Comparison of ENCODE assay signal across 23 cellular contexts in genomic region chr15:48073881-48074280, GRCh38. TPM values are rescaled to one million over a fixed set of nuclear protein-coding genes. Genes with fewer than 3 reads are reported as not detected.
A peak's percentile ranks its signal among the peaks of the same experiment; 100 is the strongest.
DNase-seq lines count a peak whose midpoint lies in the region; ATAC-seq lines count a peak whose summit lies in the region.
"Had no signal": no experiment of that assay in that cellular context is flagged by ENCODE, and none has a peak within 500 bp of the region (broad histone marks: within the 10 kb centered on the region; RNA-seq: fewer than 3 reads in every experiment).

No MANE protein-coding gene starts in this region.

- H2AFZ ChIP-seq in mesenchymal stem cell (ENCODE audit: low read depth, low read length), result no peak overlapping the region

- H3K4me1 Mint-ChIP-seq in stimulated activated effector memory CD8-positive, alpha-beta T cell treated with anti-CD3 and anti-CD28 coated beads, Interleukin-12 subunit alpha, Interleukin-12 subunit beta, amount 100 ng/mL, for 72 hours, result no peaks in the 10 kb centered on the region
- H3K4me1 Mint-ChIP-seq: CD14-positive monocyte; CD4-positive, alpha-beta memory T cell; CD4-positive, CD25-positive, alpha-beta regulatory T cell; CD8-positive, alpha-beta memory T cell had no signal

- H3K9ac ChIP-seq in mesenchymal stem cell (ENCODE audit: low read length), result no peak overlapping the region
- H3K9ac ChIP-seq: BLaER1 had no signal

- H3K27ac Mint-ChIP-seq in stimulated activated effector memory CD8-positive, alpha-beta T cell treated with anti-CD3 and anti-CD28 coated beads, Interleukin-12 subunit alpha, Interleukin-12 subunit beta, amount 100 ng/mL, for 72 hours, result no peak overlapping the region
- H3K27ac Mint-ChIP-seq: CD14-positive monocyte; CD4-positive, alpha-beta memory T cell; CD8-positive, alpha-beta memory T cell had no signal

- no peaks in the 10 kb centered on the region for H3K36me3 Mint-ChIP-seq in stimulated activated effector memory CD8-positive, alpha-beta T cell treated with anti-CD3 and anti-CD28 coated beads, Interleukin-12 subunit alpha, Interleukin-12 subunit beta, amount 100 ng/mL, for 72 hours
- H3K36me3 Mint-ChIP-seq: CD14-positive monocyte; CD4-positive, alpha-beta memory T cell; CD4-positive, CD25-positive, alpha-beta regulatory T cell; CD8-positive, alpha-beta memory T cell had no signal

- H3K79me1 ChIP-seq in mesenchymal stem cell (replicated peaks; ENCODE audit: low read length, poor library complexity, severe bottlenecking), result no peaks in the 10 kb centered on the region

- WGBS in mesenchymal stem cell, result 96% methylated on average over 4 of the region's 4 CpGs

- peak overlapping the region in 1 of 2 experiments; percentile 63 for H3K18ac ChIP-seq in mesenchymal stem cell (ENCODE audit: low read depth in 1 of 2, low read length in 2 of 2)

- H3K4me2 ChIP-seq in mesenchymal stem cell (ENCODE audit: low read length, poor library complexity, severe bottlenecking), result no peak overlapping the region
- H3K4me2 ChIP-seq: BLaER1 had no signal

- H3K4me1 ChIP-seq in mesenchymal stem cell (ENCODE audit: control insufficient read depth, insufficient read depth, low read depth, low read length), result no peaks in the 10 kb centered on the region
- H3K4me1 ChIP-seq: BLaER1 had no signal

- ATAC-seq in stimulated activated effector memory CD8-positive, alpha-beta T cell treated with anti-CD3 and anti-CD28 coated beads, Interleukin-12 subunit alpha, Interleukin-12 subunit beta, amount 100 ng/mL, for 72 hours, result peak; percentile 21
- ATAC-seq: GM12878 had no signal

- no peak overlapping the region for H4K8ac ChIP-seq in mesenchymal stem cell (ENCODE audit: low read length)

- no peak overlapping the region for H3K4me3 ChIP-seq in mesenchymal stem cell (ENCODE audit: insufficient read depth in 1 of 2, low read depth in 1 of 2, low read length in 2 of 2)
- H3K4me3 ChIP-seq: BLaER1, GM12878 had no signal

- H3K36me3 ChIP-seq in mesenchymal stem cell (ENCODE audit: control insufficient read depth in 1 of 2, insufficient read depth in 2 of 2, low read depth in 1 of 2, low read length in 2 of 2), result no peaks in the 10 kb centered on the region
- H3K36me3 ChIP-seq: BE2C, BLaER1 had no signal

- DNase-seq in mesenchymal stem cell (no peak), NCI-H2171 (lab: John Stamatoyannopoulos, UW) (no peak), epidermal melanocyte (ENCODE audit: insufficient read length, low spot score) (no peak)
- DNase-seq in stimulated activated effector memory CD8-positive, alpha-beta T cell treated with anti-CD3 and anti-CD28 coated beads, Interleukin-12 subunit alpha, Interleukin-12 subunit beta, amount 100 ng/mL, for 72 hours (ENCODE audit: low spot score in 2 of 2), result no peak
- no peak for DNase-seq in NK-92 treated with Interleukin-12 subunit alpha and Interleukin-12 subunit beta, amount 100 ng/mL, for 24 hours (lab: John Stamatoyannopoulos, UW)
- DNase-seq: 8988T; ACHN; BE2C; C1 segment of cervical spinal cord; CD4-positive, alpha-beta memory T cell; CD4-positive, CD25-positive, alpha-beta regulatory T cell; CD8-positive, alpha-beta memory T cell; COR-L47; DMS 273 treated with DMSO at 0.1 percent for 48 hours; DMS153; DMS53; DMS79; DND-41; EL; GDM1 had no signal

- H3K23ac ChIP-seq in mesenchymal stem cell (ENCODE audit: low read length in 2 of 2), result no peak overlapping the region

- peak overlapping the region; percentile 52 to 89 for H2BK12ac ChIP-seq in mesenchymal stem cell (ENCODE audit: low read length in 2 of 2)

- no peak overlapping the region for H2BK120ac ChIP-seq in mesenchymal stem cell (ENCODE audit: low read depth, low read length)

- H3K4ac ChIP-seq in mesenchymal stem cell (ENCODE audit: low read depth in 1 of 2, low read length in 2 of 2), result peak overlapping the region; percentile 10 to 35

- no peak overlapping the region for H3K27ac ChIP-seq in mesenchymal stem cell (ENCODE audit: low read length, poor library complexity, severe bottlenecking)
- H3K27ac ChIP-seq: BLaER1 had no signal

- peaks cover 0 to 55% of the 10 kb centered on the region in 2 experiments for H3K27me3 ChIP-seq in mesenchymal stem cell (ENCODE audit: control insufficient read depth in 1 of 2, insufficient read depth in 1 of 2, low read length in 2 of 2)
- H3K27me3 ChIP-seq: BE2C, BLaER1 had no signal

- H2AK5ac ChIP-seq in mesenchymal stem cell (ENCODE audit: low read length, severe bottlenecking), result no peak overlapping the region

- H3K4me3 Mint-ChIP-seq in stimulated activated effector memory CD8-positive, alpha-beta T cell treated with anti-CD3 and anti-CD28 coated beads, Interleukin-12 subunit alpha, Interleukin-12 subunit beta, amount 100 ng/mL, for 72 hours, result no peak overlapping the region
- H3K4me3 Mint-ChIP-seq: CD14-positive monocyte; CD4-positive, alpha-beta memory T cell; CD4-positive, CD25-positive, alpha-beta regulatory T cell; CD8-positive, alpha-beta memory T cell had no signal

- no peak overlapping the region for H2BK5ac ChIP-seq in mesenchymal stem cell (ENCODE audit: low read depth, low read length, poor library complexity, severe bottlenecking)

- H2BK15ac ChIP-seq in mesenchymal stem cell (ENCODE audit: low read depth, poor library complexity, severe bottlenecking), result peak overlapping the region; percentile 15

- peaks cover 3% of the 10 kb centered on the region for H3K9me3 Mint-ChIP-seq in stimulated activated effector memory CD8-positive, alpha-beta T cell treated with anti-CD3 and anti-CD28 coated beads, Interleukin-12 subunit alpha, Interleukin-12 subunit beta, amount 100 ng/mL, for 72 hours

- no peak overlapping the region for H4K91ac ChIP-seq in mesenchymal stem cell (ENCODE audit: low read length)

- no peaks in the 10 kb centered on the region for H3K9me3 ChIP-seq in mesenchymal stem cell (ENCODE audit: control insufficient read depth, low read length)
- H3K9me3 ChIP-seq: BE2C, BLaER1 had no signal

- H3K14ac ChIP-seq in mesenchymal stem cell (ENCODE audit: low read length in 2 of 2), result no peak overlapping the region

RNA-seq across cellular contexts. Expression of gene SLC24A5, which starts 46.9 kb away (rescaled TPM):
- polyA plus RNA-seq in mesenchymal stem cell (2013, experiment 1 of 2), result not detected
- polyA plus RNA-seq in mesenchymal stem cell (2013, experiment 2 of 2), result not detected
- polyA plus RNA-seq: CD14-positive monocyte; CD4-positive, alpha-beta memory T cell; CD4-positive, CD25-positive, alpha-beta regulatory T cell; CD8-positive, alpha-beta memory T cell; GM12878 had no signal
